Comparison of ENCODE assay signal across 32 cellular contexts in genomic region chr16:5790512-5790911, GRCh38.
"Had no signal": no experiment of that assay in that cellular context is flagged by ENCODE, and none has a peak within 500 bp of the region (broad histone marks: within the 10 kb centered on the region; RNA-seq: fewer than 3 reads in every experiment).

No MANE protein-coding gene starts in this region.

- H3K4me1 ChIP-seq: heart right ventricle, left lung, pancreas, prostate gland, sigmoid colon, spleen, suprapubic skin, tibial artery, upper lobe of right lung, uterus had no signal

- H3K27me3 Mint-ChIP-seq: memory B cell; stimulated activated naive CD8-positive, alpha-beta T cell treated with anti-CD3 and anti-CD28 coated beads, Interleukin-15, Interleukin-2, amounts not matched to agents 100 ng/mL and 50 ng/mL, for 24 hours had no signal

- DNase-seq: heart right ventricle; immature natural killer cell; kidney; left colon; left lung; midbrain; mucosa of descending colon; naive thymus-derived CD4-positive, alpha-beta T cell; nucleus accumbens; pancreas; posterior cingulate gyrus; retina; right cardiac atrium; sigmoid colon; small intestine; spleen; stimulated activated CD4-positive, alpha-beta T cell treated with anti-CD3 and anti-CD28 coated beads, Interleukin-4, amount 100 ng/mL, for 24 hours; stimulated activated naive CD4-positive, alpha-beta T cell; tibial artery; trophoblast cell; upper lobe of right lung; uterus had no signal

- H3K36me3 ChIP-seq: heart right ventricle, left lung, pancreas, prostate gland, sigmoid colon, spleen, suprapubic skin, thoracic aorta, tibial artery, upper lobe of right lung, uterus had no signal

- H2AFZ ChIP-seq: hepatocyte had no signal

- H3K27ac ChIP-seq: heart right ventricle, hepatocyte, left lung, pancreas, prostate gland, sigmoid colon, spleen, suprapubic skin, thoracic aorta, tibial artery, upper lobe of right lung, uterus had no signal

- H3K4me3 ChIP-seq: heart right ventricle, hepatocyte, left lung, lung, mucosa of descending colon, pancreas, prostate gland, sigmoid colon, spleen, suprapubic skin, thoracic aorta, tibial artery, upper lobe of right lung, uterus had no signal

- H3K4me2 ChIP-seq: hepatocyte had no signal

- H3K36me3 Mint-ChIP-seq: immature natural killer cell; memory B cell; naive thymus-derived CD4-positive, alpha-beta T cell; natural killer cell treated with Interleukin-12 subunit alpha and Interleukin-12 subunit beta and Interleukin-15 and Interleukin-18, amount 100 ng/mL, for 72 hours; stimulated activated effector memory CD8-positive, alpha-beta T cell treated with anti-CD3 and anti-CD28 coated beads, Interleukin-12 subunit alpha, Interleukin-12 subunit beta, amount 100 ng/mL, for 72 hours had no signal

- ATAC-seq: heart right ventricle; left colon; left lung; mucosa of descending colon; naive thymus-derived CD4-positive, alpha-beta T cell; natural killer cell treated with Interleukin-12 subunit alpha and Interleukin-12 subunit beta and Interleukin-15 and Interleukin-18, amount 100 ng/mL, for 72 hours; pancreas; right cardiac atrium; stimulated activated effector memory CD8-positive, alpha-beta T cell treated with anti-CD3 and anti-CD28 coated beads, Interleukin-12 subunit alpha, Interleukin-12 subunit beta, amount 100 ng/mL, for 72 hours; upper lobe of right lung had no signal

- FAIRE-seq: islet of Langerhans, kidney, pancreas, small intestine had no signal

- H3K4me1 Mint-ChIP-seq: immature natural killer cell; memory B cell; stimulated activated effector memory CD8-positive, alpha-beta T cell treated with anti-CD3 and anti-CD28 coated beads, Interleukin-12 subunit alpha, Interleukin-12 subunit beta, amount 100 ng/mL, for 72 hours had no signal

- H3K27ac Mint-ChIP-seq: immature natural killer cell; memory B cell; naive thymus-derived CD4-positive, alpha-beta T cell; natural killer cell treated with Interleukin-12 subunit alpha and Interleukin-12 subunit beta and Interleukin-15 and Interleukin-18, amount 100 ng/mL, for 72 hours; stimulated activated effector memory CD8-positive, alpha-beta T cell treated with anti-CD3 and anti-CD28 coated beads, Interleukin-12 subunit alpha, Interleukin-12 subunit beta, amount 100 ng/mL, for 72 hours; stimulated activated naive CD8-positive, alpha-beta T cell treated with anti-CD3 and anti-CD28 coated beads, Interleukin-15, Interleukin-2, amounts not matched to agents 100 ng/mL and 50 ng/mL, for 24 hours had no signal

- H3K9me3 ChIP-seq: left lung, mucosa of descending colon, pancreas, prostate gland, sigmoid colon, thoracic aorta, tibial artery, upper lobe of right lung, uterus had no signal

- H3K27me3 ChIP-seq: heart right ventricle, hepatocyte, left lung, pancreas, sigmoid colon, spleen, suprapubic skin, tibial artery, upper lobe of right lung, uterus had no signal

- H3K79me2 ChIP-seq: hepatocyte had no signal

- H3K4me3 Mint-ChIP-seq: immature natural killer cell; memory B cell; naive thymus-derived CD4-positive, alpha-beta T cell; natural killer cell treated with Interleukin-12 subunit alpha and Interleukin-12 subunit beta and Interleukin-15 and Interleukin-18, amount 100 ng/mL, for 72 hours; stimulated activated effector memory CD8-positive, alpha-beta T cell treated with anti-CD3 and anti-CD28 coated beads, Interleukin-12 subunit alpha, Interleukin-12 subunit beta, amount 100 ng/mL, for 72 hours; stimulated activated naive CD8-positive, alpha-beta T cell treated with anti-CD3 and anti-CD28 coated beads, Interleukin-15, Interleukin-2, amounts not matched to agents 100 ng/mL and 50 ng/mL, for 24 hours had no signal
